In the genomic region with DNA sequence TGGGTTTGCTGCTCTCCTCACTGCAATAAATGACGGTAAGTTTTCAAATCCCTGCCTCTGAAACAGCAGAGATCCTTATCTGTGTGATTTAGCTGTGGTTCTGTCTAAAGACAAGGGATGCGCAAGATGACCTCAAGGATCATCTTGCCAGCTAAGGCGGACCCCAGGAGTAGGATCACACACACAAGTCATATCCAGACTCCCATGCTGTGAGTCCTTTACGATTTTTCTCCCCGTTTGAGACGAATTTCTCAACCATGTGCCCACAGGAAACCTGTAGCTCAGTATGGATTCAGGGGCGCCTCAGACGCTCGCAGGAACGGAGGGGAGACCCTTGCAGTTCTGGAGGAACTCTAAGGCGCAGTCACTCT, we compare ENCODE assay signal across 8 cellular contexts. TPM values are rescaled to one million over a fixed set of nuclear protein-coding genes. Genes with fewer than 3 reads are reported as not detected.
DNase-seq lines count a peak whose midpoint lies in the region; ATAC-seq lines count a peak whose summit lies in the region.

No MANE protein-coding gene starts in this region.

- ATAC-seq in GM18907 (IDR thresholded peaks at IDR 0.05; ENCODE audit: unreplicated experiment): peak; percentile 37

- H3K4me3 Mint-ChIP-seq in stimulated activated naive CD8-positive, alpha-beta T cell treated with anti-CD3 and anti-CD28 coated beads, Interleukin-15, Interleukin-2, amounts not matched to agents 100 ng/mL and 50 ng/mL, for 24 hours: peak overlapping the region; percentile 93

- peak overlapping the region; percentile 99 for H3K27ac ChIP-seq in angular gyrus (ENCODE audit: low read depth, low read length)

- peaks cover 7% of the 10 kb centered on the region for H3K27me3 Mint-ChIP-seq in stimulated activated naive CD8-positive, alpha-beta T cell treated with anti-CD3 and anti-CD28 coated beads, Interleukin-15, Interleukin-2, amounts not matched to agents 100 ng/mL and 50 ng/mL, for 24 hours

- peak overlapping the region; percentile 94 for H3K27ac Mint-ChIP-seq in stimulated activated naive CD8-positive, alpha-beta T cell treated with anti-CD3 and anti-CD28 coated beads, Interleukin-15, Interleukin-2, amounts not matched to agents 100 ng/mL and 50 ng/mL, for 24 hours

- peak; percentile 49 for DNase-seq in AG08396 (ENCODE audit: low spot score)
- DNase-seq in Jurkat, Clone E6-1 (ENCODE audit: low read depth, low spot score): no peak
- peak; percentile 44 for DNase-seq in iris pigment epithelial cell (ENCODE audit: low read depth)
- no peak for DNase-seq in NCI-H128 (lab: John Stamatoyannopoulos, UW; ENCODE audit: unreplicated experiment)
- DNase-seq in NOMO-1 treated with dmso at 0.1 percent for 144 hours (lab: John Stamatoyannopoulos, UW; ENCODE audit: unreplicated experiment): no peak

- no peaks in the 10 kb centered on the region for H3K4me1 Mint-ChIP-seq in stimulated activated naive CD8-positive, alpha-beta T cell treated with anti-CD3 and anti-CD28 coated beads, Interleukin-15, Interleukin-2, amounts not matched to agents 100 ng/mL and 50 ng/mL, for 24 hours (ENCODE audit: low read depth)

- peak overlapping the region; percentile 96 for H3K4me3 ChIP-seq in Jurkat, Clone E6-1 (ENCODE audit: low read length)

- no peaks in the 10 kb centered on the region for H3K9me3 Mint-ChIP-seq in stimulated activated naive CD8-positive, alpha-beta T cell treated with anti-CD3 and anti-CD28 coated beads, Interleukin-15, Interleukin-2, amounts not matched to agents 100 ng/mL and 50 ng/mL, for 24 hours

- H3K36me3 Mint-ChIP-seq in stimulated activated naive CD8-positive, alpha-beta T cell treated with anti-CD3 and anti-CD28 coated beads, Interleukin-15, Interleukin-2, amounts not matched to agents 100 ng/mL and 50 ng/mL, for 24 hours (ENCODE audit: low read depth): no peaks in the 10 kb centered on the region

RNA-seq across cellular contexts. Expression of a gene that starts 11.1 kb away (rescaled TPM):
- polyA plus RNA-seq in Jurkat, Clone E6-1 (2012; ENCODE audit: insufficient read depth, insufficient read length): 167 TPM

RNA-seq across cellular contexts. Expression of a gene that starts 30.2 kb away (rescaled TPM):
- 3.7 TPM for polyA plus RNA-seq in Jurkat, Clone E6-1 (2012; ENCODE audit: insufficient read depth, insufficient read length)

RNA-seq across cellular contexts. Expression of a gene that starts 30.3 kb away (rescaled TPM):
- 108 TPM for polyA plus RNA-seq in Jurkat, Clone E6-1 (2012; ENCODE audit: insufficient read depth, insufficient read length)

RNA-seq across cellular contexts. Expression of a gene that starts 48.0 kb away (rescaled TPM):
- polyA plus RNA-seq in Jurkat, Clone E6-1 (2012; ENCODE audit: insufficient read depth, insufficient read length): 0.65 TPM

RNA-seq across cellular contexts. Expression of a gene that starts 50.5 kb away (rescaled TPM):
- polyA plus RNA-seq in Jurkat, Clone E6-1 (2012; ENCODE audit: insufficient read depth, insufficient read length): 2.0 TPM

Comparison
In these comparisons a context has a peak if more than half of its experiments do, and no peak if none do; other contexts are left out.
1. DNase-seq: peak in AG08396 (single experiment) and iris pigment epithelial cell (single experiment); none in Jurkat, Clone E6-1 (single experiment), NCI-H128 (single experiment) and NOMO-1 treated with dmso at 0.1 percent for 144 hours (single experiment).